18 cellular contexts compared by ENCODE assay signal in genomic region chr6:139644821-139645220, GRCh38.
DNase-seq lines count a peak whose midpoint lies in the region; ATAC-seq, FAIRE-seq and TF ChIP-seq lines count a peak whose summit lies in the region.
"Had no signal": no experiment of that assay in that cellular context is flagged by ENCODE, and none has a peak within 500 bp of the region (broad histone marks: within the 10 kb centered on the region; RNA-seq: fewer than 3 reads in every experiment).

No MANE protein-coding gene starts in this region.

- H3F3A ChIP-seq in SK-N-SH (replicated peaks; ENCODE audit: insufficient read depth), result no peaks in the 10 kb centered on the region

- H3K9me2 ChIP-seq in SK-N-SH, result no peaks in the 10 kb centered on the region

- peaks cover 26% of the 10 kb centered on the region for H3K36me3 Mint-ChIP-seq in nephron progenitor cell (ENCODE audit: low read depth)
- H3K36me3 Mint-ChIP-seq: activated naive CD8-positive, alpha-beta T cell had no signal

- no peak overlapping the region for H3K27ac Mint-ChIP-seq in nephron progenitor cell
- H3K27ac Mint-ChIP-seq: activated naive CD8-positive, alpha-beta T cell; naive thymus-derived CD8-positive, alpha-beta T cell had no signal

- peaks cover 27% of the 10 kb centered on the region for H3K9me3 Mint-ChIP-seq in nephron progenitor cell

- no peak for TF ChIP-seq RAD21 in SK-N-SH (IDR thresholded peaks at IDR 0.05; ENCODE audit: low read length)

- H3K4me1 ChIP-seq in SK-N-SH (ENCODE audit: control insufficient read depth in 1 of 2, insufficient read depth in 2 of 2, low read depth in 1 of 2, low read length in 1 of 2), result no peaks in the 10 kb centered on the region
- H3K4me1 ChIP-seq in fibroblast of lung (ENCODE audit: control insufficient read depth, extremely low read depth, insufficient read depth, low read length), result no peaks in the 10 kb centered on the region
- H3K4me1 ChIP-seq in upper lobe of right lung, result no peaks in the 10 kb centered on the region

- peaks cover 6% of the 10 kb centered on the region for H3K27me3 Mint-ChIP-seq in nephron progenitor cell (ENCODE audit: low read depth, poor library complexity)

- H2AFZ ChIP-seq in SK-N-SH (ENCODE audit: low read depth) (no peak overlapping the region), fibroblast of lung (ENCODE audit: low read length) (no peak overlapping the region)

- TF ChIP-seq CTCF in SK-N-SH (IDR thresholded peaks at IDR 0.05) (no peak), fibroblast of lung (conservative IDR thresholded peaks at IDR 0.05 in 1 of 2, IDR thresholded peaks at IDR 0.05 in 1 of 2; ENCODE audit: low read depth in 1 of 2, low read length in 2 of 2) (no peak), upper lobe of right lung (IDR thresholded peaks at IDR 0.05) (no peak), nephron progenitor cell (IDR thresholded peaks at IDR 0.05) (no peak)

- FAIRE-seq in GM12891 (lab: Jason Lieb, UNC), result no peak

- TF ChIP-seq POLR2A in GM12891 (IDR thresholded peaks at IDR 0.05; ENCODE audit: low read depth, low read length), result no peak

- ATAC-seq in upper lobe of right lung, result peak; percentile 39
- ATAC-seq: activated T-cell treated with anti-CD3 and anti-CD28 coated beads, Interleukin-2, amount 50 U/mL, for 4 hours; left lobe of liver; naive thymus-derived CD8-positive, alpha-beta T cell had no signal

- no peaks in the 10 kb centered on the region for H3K36me3 ChIP-seq in SK-N-SH (replicated peaks in 1 of 2; ENCODE audit: control insufficient read depth in 1 of 2, insufficient read depth in 2 of 2, low read length in 1 of 2)
- no peaks in the 10 kb centered on the region for H3K36me3 ChIP-seq in fibroblast of lung (ENCODE audit: control insufficient read depth, insufficient read depth, low read length)
- no peaks in the 10 kb centered on the region for H3K36me3 ChIP-seq in upper lobe of right lung
- H3K36me3 ChIP-seq: MG63 had no signal

- H3K27ac ChIP-seq in SK-N-SH (ENCODE audit: low read depth in 2 of 2, low read length in 1 of 2) (peak overlapping the region in 1 of 2 experiments; percentile 66; a peak in 1 of 4 replicates), fibroblast of lung (ENCODE audit: insufficient read depth, low read length) (no peak overlapping the region), upper lobe of right lung (no peak overlapping the region)

- no peaks in the 10 kb centered on the region for H3K27me3 ChIP-seq in SK-N-SH (ENCODE audit: insufficient read depth)
- H3K27me3 ChIP-seq in fibroblast of lung (ENCODE audit: control insufficient read depth, insufficient read depth, low read length), result no peaks in the 10 kb centered on the region
- no peaks in the 10 kb centered on the region for H3K27me3 ChIP-seq in upper lobe of right lung
- H3K27me3 ChIP-seq: MG63 had no signal

- no peak overlapping the region for H3K9ac ChIP-seq in SK-N-SH
- H3K9ac ChIP-seq in fibroblast of lung (ENCODE audit: insufficient read depth, low read length), result no peak overlapping the region

- POLR2A ChIA-PET in SK-N-SH (lab: Yijun Ruan, JAX), result no interaction called here

- no peak overlapping the region for H3K4me3 ChIP-seq in SK-N-SH (ENCODE audit: low read depth in 2 of 2, low read length in 1 of 2)
- H3K4me3 ChIP-seq in fibroblast of lung (replicated peaks in 1 of 4; ENCODE audit: control extremely low read depth in 1 of 4, insufficient read depth in 1 of 4, low read depth in 3 of 4, low read length in 4 of 4), result no peak overlapping the region
- no peak overlapping the region for H3K4me3 ChIP-seq in upper lobe of right lung
- H3K4me3 ChIP-seq: MG63 had no signal

- H3K9me3 ChIP-seq in SK-N-SH (no peaks in the 10 kb centered on the region), fibroblast of lung (ENCODE audit: control insufficient read depth, insufficient read depth, low read depth, low read length) (no peaks in the 10 kb centered on the region), upper lobe of right lung (no peaks in the 10 kb centered on the region)
- H3K9me3 ChIP-seq: MG63 had no signal

- intact Hi-C loops in upper lobe of right lung (cut with DNase I), result no loop called here

- H3K4me1 Mint-ChIP-seq in nephron progenitor cell, result peaks cover 41% of the 10 kb centered on the region

- 0 out of 4 replicates have a peak, but pooled peaks of 1 of the 2 experiments have one; percentile 19 for TF ChIP-seq EP300 in SK-N-SH (IDR thresholded peaks at IDR 0.05; ENCODE audit: borderline replicate concordance in 1 of 2, low read depth in 1 of 2, low read length in 1 of 2)

- no peaks in the 10 kb centered on the region for H3K79me2 ChIP-seq in SK-N-SH (ENCODE audit: insufficient read depth)
- H3K79me2 ChIP-seq in fibroblast of lung (ENCODE audit: control insufficient read depth, insufficient read depth, low read length), result no peaks in the 10 kb centered on the region

- CTCF ChIA-PET in SK-N-SH (lab: Yijun Ruan, JAX), result no interaction called here

- H3K4me2 ChIP-seq in SK-N-SH (no peak overlapping the region), fibroblast of lung (ENCODE audit: extremely low read depth, insufficient read depth, low read length) (no peak overlapping the region)

- DNase-seq in SK-N-SH (no peak), fibroblast of lung (ENCODE audit: low read depth in 2 of 2) (peak; percentile 31 to 74), iris pigment epithelial cell (ENCODE audit: low read depth) (peak; percentile 37), upper lobe of right lung (no peak), GM12891 (ENCODE audit: insufficient read length, low spot score) (no peak), DMS53 treated with DMSO at 0.1 percent for 48 hours (lab: John Stamatoyannopoulos, UW; ENCODE audit: unreplicated experiment) (no peak), nephron progenitor cell (no peak)
- DNase-seq: activated CD4-positive, alpha-beta T cell treated with anti-CD3 and anti-CD28 coated beads, Interleukin-2, amount 50 U/mL, for 48 hours; activated T-cell treated with anti-CD3 and anti-CD28 coated beads, Interleukin-2, amount 50 U/mL, for 4 hours; DMS53; MG63; naive thymus-derived CD8-positive, alpha-beta T cell; NCI-H187; NCI-H510A; stimulated activated CD4-positive, alpha-beta T cell treated with anti-CD3 and anti-CD28 coated beads, Interleukin-1b, Interleukin-23, amount 100 ng/mL, for 48 hours; substantia nigra had no signal

- no peak overlapping the region for H3K4me3 Mint-ChIP-seq in nephron progenitor cell
- H3K4me3 Mint-ChIP-seq: activated naive CD8-positive, alpha-beta T cell; activated T-cell treated with anti-CD3 and anti-CD28 coated beads, Interleukin-2, amount 50 U/mL, for 4 hours; naive thymus-derived CD8-positive, alpha-beta T cell had no signal

- WGBS in SK-N-SH (ENCODE audit: low lambda C conversion rate), result 35% methylated on average over 6 of the region's 6 CpGs

- H4K20me1 ChIP-seq in SK-N-SH (ENCODE audit: insufficient read depth), result no peaks in the 10 kb centered on the region
- H4K20me1 ChIP-seq in fibroblast of lung (ENCODE audit: control insufficient read depth, extremely low read depth, insufficient read depth, low read length), result no peaks in the 10 kb centered on the region

TF ChIP-seq in SK-N-SH, 30 proteins besides CTCF, POLR2A, EP300 and RAD21 (continues in another document):
- no peak for TF ChIP-seq RXRA (IDR thresholded peaks at IDR 0.05; ENCODE audit: borderline replicate concordance, low read depth)
- TF ChIP-seq, protein P1, sequence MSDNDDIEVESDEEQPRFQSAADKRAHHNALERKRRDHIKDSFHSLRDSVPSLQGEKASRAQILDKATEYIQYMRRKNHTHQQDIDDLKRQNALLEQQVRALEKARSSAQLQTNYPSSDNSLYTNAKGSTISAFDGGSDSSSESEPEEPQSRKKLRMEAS (IDR thresholded peaks at IDR 0.05; ENCODE audit: low read depth), result no peak
- TF ChIP-seq NFIC (IDR thresholded peaks at IDR 0.05; ENCODE audit: borderline replicate concordance), result peak; percentile 27; the same call in 1 of the 2 replicates
- peak; percentile 74 for TF ChIP-seq TCF12 (IDR thresholded peaks at IDR 0.05)
- no peak for TF ChIP-seq TEAD4 (IDR thresholded peaks at IDR 0.05; ENCODE audit: borderline replicate concordance, insufficient read depth)
- no peak for TF ChIP-seq GABPA (IDR thresholded peaks at IDR 0.05; ENCODE audit: low read depth)
- no peak for TF ChIP-seq YY1 (IDR thresholded peaks at IDR 0.05; ENCODE audit: low read depth)
- TF ChIP-seq PBX3 (IDR thresholded peaks at IDR 0.05), result peak; percentile 38

TF ChIP-seq in GM12891, 5 proteins besides CTCF, POLR2A, EP300 and RAD21:
- TF ChIP-seq TAF1 (IDR thresholded peaks at IDR 0.05; ENCODE audit: low read depth, low read length) (no peak), SPI1 (IDR thresholded peaks at IDR 0.05; ENCODE audit: low read depth, low read length) (no peak), PAX5 (IDR thresholded peaks at IDR 0.05; ENCODE audit: insufficient read depth, low read length, severe bottlenecking) (no peak), POLR2AphosphoS5 (IDR thresholded peaks at IDR 0.05; ENCODE audit: low read depth, low read length) (no peak)
TF ChIP-seq in GM12891: peak in this region for 0.

Comparison
In these comparisons a context has a peak if more than half of its experiments do, and no peak if none do; other contexts are left out.
1. DNase-seq: peak in fibroblast of lung (2 of 2) and iris pigment epithelial cell (single experiment); none in SK-N-SH (single experiment), upper lobe of right lung (single experiment), GM12891 (single experiment), DMS53 treated with DMSO at 0.1 percent for 48 hours (single experiment) and nephron progenitor cell (single experiment).